ENCODE assay signal across 17 cellular contexts in genomic region chr1:14706656-14707055, GRCh38.
A peak's percentile ranks its signal among the peaks of the same experiment; 100 is the strongest.
DNase-seq lines count a peak whose midpoint lies in the region; TF ChIP-seq lines count a peak whose summit lies in the region.
"Had no signal": no experiment of that assay in that cellular context is flagged by ENCODE, and none has a peak within 500 bp of the region (broad histone marks: within the 10 kb centered on the region; RNA-seq: fewer than 3 reads in every experiment).

No MANE protein-coding gene starts in this region.

- no peaks in the 10 kb centered on the region for H3K36me3 Mint-ChIP-seq in osteocyte (ENCODE audit: unreplicated experiment)
- peaks cover 67% of the 10 kb centered on the region for H3K36me3 Mint-ChIP-seq in nephron progenitor cell (ENCODE audit: low read depth)

- no peak overlapping the region for H3K4me3 ChIP-seq in WERI-Rb-1 (ENCODE audit: low read depth, low read length)
- H3K4me3 ChIP-seq in neuronal stem cell (ENCODE audit: low read length in 2 of 2): no peak overlapping the region
- H3K4me3 ChIP-seq: A549 had no signal

- H3K4me2 ChIP-seq in neuronal stem cell (ENCODE audit: insufficient read depth, low read length, poor library complexity, severe bottlenecking): no peak overlapping the region
- H3K4me2 ChIP-seq: A549 had no signal

- H3K36me3 ChIP-seq in WERI-Rb-1: no peaks in the 10 kb centered on the region
- peaks cover 0 to 75% of the 10 kb centered on the region in 2 donors for H3K36me3 ChIP-seq in neuronal stem cell (replicated peaks in 1 of 2; ENCODE audit: control insufficient read depth in 2 of 2, insufficient read depth in 2 of 2, low read length in 2 of 2)
- H3K36me3 ChIP-seq: BE2C had no signal

- H3K27ac ChIP-seq in WERI-Rb-1: 0 out of 2 replicates have a peak overlapping the region, but pooled peaks have one; percentile 4
- no peak overlapping the region for H3K27ac ChIP-seq in neuronal stem cell (replicated peaks; ENCODE audit: low read length)
- H3K27ac ChIP-seq: A549 had no signal

- no peak overlapping the region for H3K23ac ChIP-seq in neuronal stem cell (ENCODE audit: low read depth, low read length, poor library complexity)

- H3K14ac ChIP-seq in neuronal stem cell (ENCODE audit: low read length): no peak overlapping the region

- H3K79me1 ChIP-seq in neuronal stem cell (ENCODE audit: low read depth, low read length): peaks cover 2% of the 10 kb centered on the region

- H3K27me3 Mint-ChIP-seq in osteocyte (ENCODE audit: unreplicated experiment) (no peaks in the 10 kb centered on the region), nephron progenitor cell (ENCODE audit: low read depth, poor library complexity) (peaks cover 2% of the 10 kb centered on the region)
- H3K27me3 Mint-ChIP-seq: CD4-positive, alpha-beta T cell had no signal

- H3K27ac Mint-ChIP-seq in osteocyte (ENCODE audit: unreplicated experiment) (no peak overlapping the region), nephron progenitor cell (no peak overlapping the region)
- H3K27ac Mint-ChIP-seq: CD4-positive, alpha-beta T cell had no signal

- no peak overlapping the region for H2AFZ ChIP-seq in neuronal stem cell (ENCODE audit: low read length)

- H3K4ac ChIP-seq in neuronal stem cell (ENCODE audit: low read length): no peak overlapping the region

- H3K18ac ChIP-seq in neuronal stem cell (ENCODE audit: low read length): no peak overlapping the region

- no peak overlapping the region for H4K8ac ChIP-seq in neuronal stem cell (ENCODE audit: low read depth, low read length)

- H2AK5ac ChIP-seq in neuronal stem cell (ENCODE audit: low read depth, low read length): no peak overlapping the region

- no CpG with 5 or more reads among the region's 4 CpGs for WGBS in neuronal stem cell (ENCODE audit: extremely low coverage in 2 of 2, insufficient read length in 2 of 2, insufficient replicate concordance in 1 of 2), 2 donors

- H3K9me3 Mint-ChIP-seq in osteocyte (ENCODE audit: unreplicated experiment) (peaks cover 12% of the 10 kb centered on the region), nephron progenitor cell (peaks cover 52% of the 10 kb centered on the region)

- no peak overlapping the region for H2BK5ac ChIP-seq in neuronal stem cell (ENCODE audit: low read length)

- no peak overlapping the region for H4K91ac ChIP-seq in neuronal stem cell (ENCODE audit: low read depth, low read length, poor library complexity)

- H3K4me1 ChIP-seq in neuronal stem cell (ENCODE audit: control insufficient read depth in 2 of 2, insufficient read depth in 1 of 2, low read depth in 1 of 2, low read length in 2 of 2): no peaks in the 10 kb centered on the region
- H3K4me1 ChIP-seq: A549, BE2C had no signal

- peak; percentile 18 for DNase-seq in NCI-H82 (lab: John Stamatoyannopoulos, UW)
- no peak for DNase-seq in NCI-H82 treated with DMSO at 0.1 percent for 48 hours (lab: John Stamatoyannopoulos, UW; ENCODE audit: unreplicated experiment)
- peak; percentile 68 for DNase-seq in KG1 (lab: John Stamatoyannopoulos, UW)
- no peak for DNase-seq in WERI-Rb-1
- no peak for DNase-seq in osteocyte (ENCODE audit: extremely low spot score, unreplicated experiment)
- no peak for DNase-seq in neuronal stem cell (ENCODE audit: low spot score)
- no peak for DNase-seq in nephron progenitor cell
- DNase-seq: BE2C; CD4-positive, alpha-beta T cell; COR-L47; DMS153; GF-D8; GOT3; MV-4-11; NCI-H187; NCI-H2107 had no signal

- H3K9me3 ChIP-seq in WERI-Rb-1 (ENCODE audit: severe bottlenecking): peaks cover 7% of the 10 kb centered on the region
- H3K9me3 ChIP-seq in neuronal stem cell (replicated peaks in 1 of 2; ENCODE audit: control insufficient read depth in 2 of 2, insufficient read depth in 1 of 2, low read depth in 1 of 2, low read length in 2 of 2): peaks cover 3 to 75% of the 10 kb centered on the region in 2 donors
- H3K9me3 ChIP-seq: A549, BE2C had no signal

- H3K4me1 Mint-ChIP-seq in osteocyte (ENCODE audit: unreplicated experiment): no peaks in the 10 kb centered on the region
- H3K4me1 Mint-ChIP-seq in nephron progenitor cell: peaks cover 5% of the 10 kb centered on the region

- no peak overlapping the region for H3K4me3 Mint-ChIP-seq in osteocyte (ENCODE audit: unreplicated experiment)
- no peak overlapping the region for H3K4me3 Mint-ChIP-seq in nephron progenitor cell
- H3K4me3 Mint-ChIP-seq: CD4-positive, alpha-beta T cell had no signal

- H2BK120ac ChIP-seq in neuronal stem cell (ENCODE audit: low read depth, low read length): no peak overlapping the region

- H2BK15ac ChIP-seq in neuronal stem cell (ENCODE audit: low read length): no peak overlapping the region

- H3K9ac ChIP-seq in neuronal stem cell (ENCODE audit: low read depth, low read length, poor library complexity): no peak overlapping the region

- H3K27me3 ChIP-seq in WERI-Rb-1 (ENCODE audit: insufficient read depth, low read depth, severe bottlenecking) (no peaks in the 10 kb centered on the region), neuronal stem cell (ENCODE audit: control insufficient read depth in 3 of 3, insufficient read depth in 3 of 3, low read depth in 1 of 3, low read length in 3 of 3) (no peaks in the 10 kb centered on the region)
- H3K27me3 ChIP-seq: BE2C had no signal

- TF ChIP-seq CTCF in WERI-Rb-1 (IDR thresholded peaks at IDR 0.05; ENCODE audit: low read depth, low read length): no peak
- TF ChIP-seq CTCF in osteocyte (IDR thresholded peaks at IDR 0.05): no peak
- no peak for TF ChIP-seq CTCF in nephron progenitor cell (IDR thresholded peaks at IDR 0.05)

- no peak overlapping the region for H2BK12ac ChIP-seq in neuronal stem cell (ENCODE audit: low read length)

Comparison
In these comparisons a context has a peak if more than half of its experiments do, and no peak if none do; other contexts are left out.
1. DNase-seq: peak in NCI-H82 (single experiment) and KG1 (single experiment); none in NCI-H82 treated with DMSO at 0.1 percent for 48 hours (single experiment), WERI-Rb-1 (single experiment), osteocyte (single experiment), neuronal stem cell (single experiment) and nephron progenitor cell (single experiment).